In genomic region chr5:160297776-160298175, GRCh38 we compare ENCODE assay signal across 1 cellular context.
TF ChIP-seq lines count a peak whose summit lies in the region.

No MANE protein-coding gene starts in this region.

TF ChIP-seq in GM23338, 12 proteins besides CTCF, POLR2A, EP300 and RAD21 (continued from another document):
- TF ChIP-seq, protein P1, sequence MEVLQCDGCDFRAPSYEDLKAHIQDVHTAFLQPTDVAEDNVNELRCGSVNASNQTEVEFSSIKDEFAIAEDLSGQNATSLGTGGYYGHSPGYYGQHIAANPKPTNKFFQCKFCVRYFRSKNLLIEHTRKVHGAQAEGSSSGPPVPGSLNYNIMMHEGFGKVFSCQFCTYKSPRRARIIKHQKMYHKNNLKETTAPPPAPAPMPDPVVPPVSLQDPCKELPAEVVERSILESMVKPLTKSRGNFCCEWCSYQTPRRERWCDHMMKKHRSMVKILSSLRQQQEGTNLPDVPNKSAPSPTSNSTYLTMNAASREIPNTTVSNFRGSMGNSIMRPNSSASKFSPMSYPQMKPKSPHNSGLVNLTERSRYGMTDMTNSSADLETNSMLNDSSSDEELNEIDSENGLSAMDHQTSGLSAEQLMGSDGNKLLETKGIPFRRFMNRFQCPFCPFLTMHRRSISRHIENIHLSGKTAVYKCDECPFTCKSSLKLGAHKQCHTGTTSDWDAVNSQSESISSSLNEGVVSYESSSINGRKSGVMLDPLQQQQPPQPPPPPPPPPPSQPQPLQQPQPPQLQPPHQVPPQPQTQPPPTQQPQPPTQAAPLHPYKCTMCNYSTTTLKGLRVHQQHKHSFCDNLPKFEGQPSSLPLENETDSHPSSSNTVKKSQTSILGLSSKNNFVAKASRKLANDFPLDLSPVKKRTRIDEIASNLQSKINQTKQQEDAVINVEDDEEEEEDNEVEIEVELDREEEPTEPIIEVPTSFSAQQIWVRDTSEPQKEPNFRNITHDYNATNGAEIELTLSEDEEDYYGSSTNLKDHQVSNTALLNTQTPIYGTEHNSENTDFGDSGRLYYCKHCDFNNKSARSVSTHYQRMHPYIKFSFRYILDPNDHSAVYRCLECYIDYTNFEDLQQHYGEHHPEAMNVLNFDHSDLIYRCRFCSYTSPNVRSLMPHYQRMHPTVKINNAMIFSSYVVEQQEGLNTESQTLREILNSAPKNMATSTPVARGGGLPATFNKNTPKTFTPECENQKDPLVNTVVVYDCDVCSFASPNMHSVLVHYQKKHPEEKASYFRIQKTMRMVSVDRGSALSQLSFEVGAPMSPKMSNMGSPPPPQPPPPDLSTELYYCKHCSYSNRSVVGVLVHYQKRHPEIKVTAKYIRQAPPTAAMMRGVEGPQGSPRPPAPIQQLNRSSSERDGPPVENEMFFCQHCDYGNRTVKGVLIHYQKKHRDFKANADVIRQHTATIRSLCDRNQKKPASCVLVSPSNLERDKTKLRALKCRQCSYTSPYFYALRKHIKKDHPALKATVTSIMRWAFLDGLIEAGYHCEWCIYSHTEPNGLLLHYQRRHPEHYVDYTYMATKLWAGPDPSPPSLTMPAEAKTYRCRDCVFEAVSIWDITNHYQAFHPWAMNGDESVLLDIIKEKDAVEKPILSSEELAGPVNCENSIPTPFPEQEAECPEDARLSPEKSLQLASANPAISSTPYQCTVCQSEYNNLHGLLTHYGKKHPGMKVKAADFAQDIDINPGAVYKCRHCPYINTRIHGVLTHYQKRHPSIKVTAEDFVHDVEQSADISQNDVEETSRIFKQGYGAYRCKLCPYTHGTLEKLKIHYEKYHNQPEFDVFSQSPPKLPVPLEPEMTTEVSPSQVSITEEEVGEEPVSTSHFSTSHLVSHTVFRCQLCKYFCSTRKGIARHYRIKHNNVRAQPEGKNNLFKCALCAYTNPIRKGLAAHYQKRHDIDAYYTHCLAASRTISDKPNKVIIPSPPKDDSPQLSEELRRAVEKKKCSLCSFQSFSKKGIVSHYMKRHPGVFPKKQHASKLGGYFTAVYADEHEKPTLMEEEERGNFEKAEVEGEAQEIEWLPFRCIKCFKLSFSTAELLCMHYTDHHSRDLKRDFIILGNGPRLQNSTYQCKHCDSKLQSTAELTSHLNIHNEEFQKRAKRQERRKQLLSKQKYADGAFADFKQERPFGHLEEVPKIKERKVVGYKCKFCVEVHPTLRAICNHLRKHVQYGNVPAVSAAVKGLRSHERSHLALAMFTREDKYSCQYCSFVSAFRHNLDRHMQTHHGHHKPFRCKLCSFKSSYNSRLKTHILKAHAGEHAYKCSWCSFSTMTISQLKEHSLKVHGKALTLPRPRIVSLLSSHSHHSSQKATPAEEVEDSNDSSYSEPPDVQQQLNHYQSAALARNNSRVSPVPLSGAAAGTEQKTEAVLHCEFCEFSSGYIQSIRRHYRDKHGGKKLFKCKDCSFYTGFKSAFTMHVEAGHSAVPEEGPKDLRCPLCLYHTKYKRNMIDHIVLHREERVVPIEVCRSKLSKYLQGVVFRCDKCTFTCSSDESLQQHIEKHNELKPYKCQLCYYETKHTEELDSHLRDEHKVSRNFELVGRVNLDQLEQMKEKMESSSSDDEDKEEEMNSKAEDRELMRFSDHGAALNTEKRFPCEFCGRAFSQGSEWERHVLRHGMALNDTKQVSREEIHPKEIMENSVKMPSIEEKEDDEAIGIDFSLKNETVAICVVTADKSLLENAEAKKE (CRISPR knock-in tag; IDR thresholded peaks at IDR 0.05): no peak
- no peak for TF ChIP-seq EZH2 (IDR thresholded peaks at IDR 0.05; ENCODE audit: low read depth, unreplicated experiment)
